ENCODE assay signal across 27 cellular contexts in genomic region chr3:21036888-21037287, GRCh38.
"Had no signal": no experiment of that assay in that cellular context is flagged by ENCODE, and none has a peak within 500 bp of the region (broad histone marks: within the 10 kb centered on the region; RNA-seq: fewer than 3 reads in every experiment).

No MANE protein-coding gene starts in this region.

- DNase-seq: colonic mucosa; cortex of kidney; dermis blood vessel endothelial cell; dorsolateral prefrontal cortex; effector CD4-positive, alpha-beta T cell; effector CD8-positive, alpha-beta T cell; effector memory CD4-positive, alpha-beta T cell; effector memory CD8-positive, alpha-beta T cell; endodermal cell; erythroblast; esophagus squamous epithelium; foreskin fibroblast; foreskin keratinocyte; foreskin melanocyte; gastrocnemius medialis; glutamatergic neuron; head of caudate nucleus; heart left ventricle; heart right ventricle had no signal

- H3K27me3 ChIP-seq: colonic mucosa, dorsolateral prefrontal cortex, esophagus muscularis mucosa, esophagus squamous epithelium, foreskin keratinocyte, gastrocnemius medialis, gastroesophageal sphincter, heart left ventricle, heart right ventricle had no signal

- FAIRE-seq: colon, endothelial cell of umbilical vein, frontal cortex had no signal

- H3K4me1 ChIP-seq: colonic mucosa, esophagus muscularis mucosa, esophagus squamous epithelium, foreskin keratinocyte, gastrocnemius medialis, gastroesophageal sphincter, heart left ventricle, heart right ventricle had no signal

- H3K9me3 ChIP-seq: colonic mucosa, esophagus muscularis mucosa, esophagus squamous epithelium, gastrocnemius medialis, gastroesophageal sphincter had no signal

- ATAC-seq: effector memory CD8-positive, alpha-beta T cell; esophagus mucosa; foreskin keratinocyte; gastrocnemius medialis; gastroesophageal sphincter; heart left ventricle; heart right ventricle had no signal

- H3K36me3 ChIP-seq: colonic mucosa, esophagus muscularis mucosa, esophagus squamous epithelium, gastrocnemius medialis, gastroesophageal sphincter, heart left ventricle, heart right ventricle had no signal

- H3K4me3 ChIP-seq: colonic mucosa, coronary artery, dorsolateral prefrontal cortex, esophagus muscularis mucosa, esophagus squamous epithelium, gastrocnemius medialis, gastroesophageal sphincter, heart left ventricle, heart right ventricle had no signal

- H3K27ac ChIP-seq: colonic mucosa, coronary artery, dorsolateral prefrontal cortex, epithelial cell of prostate, esophagus muscularis mucosa, esophagus squamous epithelium, foreskin keratinocyte, gastrocnemius medialis, gastroesophageal sphincter, heart left ventricle, heart right ventricle had no signal
